1 cellular context compared by ENCODE assay signal in the genomic region with DNA sequence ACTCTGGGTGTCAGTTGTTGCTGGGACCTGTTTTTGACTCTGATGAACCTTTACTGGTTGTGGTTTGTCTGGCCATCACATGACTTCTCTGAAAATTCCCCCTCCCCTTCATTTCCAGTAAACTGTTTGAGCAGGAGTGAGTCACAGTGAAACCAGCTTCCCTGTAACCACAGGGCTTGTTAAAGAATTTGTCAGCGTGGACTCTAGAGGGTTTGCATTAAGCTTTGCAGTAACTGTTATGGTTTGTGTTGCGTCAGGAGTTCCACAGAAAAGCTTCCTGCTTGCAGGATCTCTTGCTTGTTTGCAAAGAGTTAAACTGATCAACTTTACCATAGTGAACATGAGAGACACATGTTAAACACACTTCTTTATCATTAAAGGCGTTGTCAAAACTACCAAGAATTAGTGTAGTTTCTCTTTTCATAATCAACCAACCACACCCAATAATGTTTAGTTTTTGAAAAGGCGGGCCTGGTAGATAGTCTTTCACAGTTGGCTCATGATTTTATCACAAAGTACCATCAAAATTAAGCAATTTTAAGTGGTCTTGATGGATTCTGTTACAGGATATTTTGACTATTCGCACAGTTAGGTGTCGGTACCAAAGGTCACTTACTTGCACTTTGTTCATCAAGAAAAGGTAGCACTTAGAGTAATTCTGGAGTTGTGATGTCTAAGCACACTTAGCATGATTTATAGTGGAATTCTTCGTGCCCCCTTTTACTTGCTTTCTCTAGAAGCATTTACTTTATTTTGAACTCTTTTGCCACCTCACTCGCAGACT.
TF ChIP-seq lines count a peak whose summit lies in the region.

No MANE protein-coding gene starts in this region.

TF ChIP-seq in K562, 482 proteins besides CTCF, POLR2A, EP300 and RAD21 (continued from another document and continues in another):
- TF ChIP-seq, protein P1, sequence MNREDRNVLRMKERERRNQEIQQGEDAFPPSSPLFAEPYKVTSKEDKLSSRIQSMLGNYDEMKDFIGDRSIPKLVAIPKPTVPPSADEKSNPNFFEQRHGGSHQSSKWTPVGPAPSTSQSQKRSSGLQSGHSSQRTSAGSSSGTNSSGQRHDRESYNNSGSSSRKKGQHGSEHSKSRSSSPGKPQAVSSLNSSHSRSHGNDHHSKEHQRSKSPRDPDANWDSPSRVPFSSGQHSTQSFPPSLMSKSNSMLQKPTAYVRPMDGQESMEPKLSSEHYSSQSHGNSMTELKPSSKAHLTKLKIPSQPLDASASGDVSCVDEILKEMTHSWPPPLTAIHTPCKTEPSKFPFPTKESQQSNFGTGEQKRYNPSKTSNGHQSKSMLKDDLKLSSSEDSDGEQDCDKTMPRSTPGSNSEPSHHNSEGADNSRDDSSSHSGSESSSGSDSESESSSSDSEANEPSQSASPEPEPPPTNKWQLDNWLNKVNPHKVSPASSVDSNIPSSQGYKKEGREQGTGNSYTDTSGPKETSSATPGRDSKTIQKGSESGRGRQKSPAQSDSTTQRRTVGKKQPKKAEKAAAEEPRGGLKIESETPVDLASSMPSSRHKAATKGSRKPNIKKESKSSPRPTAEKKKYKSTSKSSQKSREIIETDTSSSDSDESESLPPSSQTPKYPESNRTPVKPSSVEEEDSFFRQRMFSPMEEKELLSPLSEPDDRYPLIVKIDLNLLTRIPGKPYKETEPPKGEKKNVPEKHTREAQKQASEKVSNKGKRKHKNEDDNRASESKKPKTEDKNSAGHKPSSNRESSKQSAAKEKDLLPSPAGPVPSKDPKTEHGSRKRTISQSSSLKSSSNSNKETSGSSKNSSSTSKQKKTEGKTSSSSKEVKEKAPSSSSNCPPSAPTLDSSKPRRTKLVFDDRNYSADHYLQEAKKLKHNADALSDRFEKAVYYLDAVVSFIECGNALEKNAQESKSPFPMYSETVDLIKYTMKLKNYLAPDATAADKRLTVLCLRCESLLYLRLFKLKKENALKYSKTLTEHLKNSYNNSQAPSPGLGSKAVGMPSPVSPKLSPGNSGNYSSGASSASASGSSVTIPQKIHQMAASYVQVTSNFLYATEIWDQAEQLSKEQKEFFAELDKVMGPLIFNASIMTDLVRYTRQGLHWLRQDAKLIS (CRISPR knock-in tag; IDR thresholded peaks at IDR 0.05) = no peak
- TF ChIP-seq ZNF583 (CRISPR knock-in tag; IDR thresholded peaks at IDR 0.05) (no peak), TCFL5 (CRISPR knock-in tag; conservative IDR thresholded peaks at IDR 0.05) (no peak), PHTF2 (CRISPR knock-in tag; IDR thresholded peaks at IDR 0.05) (no peak), ZEB2 (IDR thresholded peaks at IDR 0.05) (peak; percentile 68), JUNB (CRISPR knock-in tag; conservative IDR thresholded peaks at IDR 0.05) (peak; percentile 69; the same call in 1 of the 2 replicates), ZNF584 (CRISPR knock-in tag; IDR thresholded peaks at IDR 0.05; ENCODE audit: low read depth) (peak; percentile 91; the same call in 1 of the 2 replicates), TCF7L2 (IDR thresholded peaks at IDR 0.05; ENCODE audit: low read depth, low read length) (no peak), KDM5B (IDR thresholded peaks at IDR 0.05; ENCODE audit: insufficient replicate concordance, low read depth, low read length) (no peak), ZFX (CRISPR knock-in tag; IDR thresholded peaks at IDR 0.05) (no peak), MCM2 (IDR thresholded peaks at IDR 0.05; ENCODE audit: low read depth) (no peak), RBM25 (IDR thresholded peaks at IDR 0.05; ENCODE audit: low read depth, low read length, severe bottlenecking) (no peak), ESRRA (IDR thresholded peaks at IDR 0.05; ENCODE audit: borderline replicate concordance, low read depth) (peak; percentile 93; the same call in 1 of the 2 replicates), ZFP91 (CRISPR knock-in tag; IDR thresholded peaks at IDR 0.05) (no peak), KAT7 (CRISPR knock-in tag; IDR thresholded peaks at IDR 0.05; ENCODE audit: borderline replicate concordance) (no peak), ZNF282 (CRISPR knock-in tag; IDR thresholded peaks at IDR 0.05) (no peak), BRD4 (IDR thresholded peaks at IDR 0.05) (no peak; the same call in 1 of the 2 replicates), POLR3G (IDR thresholded peaks at IDR 0.05; ENCODE audit: extremely low read depth, insufficient read length, insufficient replicate concordance) (no peak), IRF9 (tag; IDR thresholded peaks at IDR 0.05) (no peak), ZNF12 (CRISPR knock-in tag; IDR thresholded peaks at IDR 0.05) (no peak), ZNF764 (CRISPR knock-in tag; IDR thresholded peaks at IDR 0.05; ENCODE audit: low read depth) (no peak), ID3 (CRISPR knock-in tag; IDR thresholded peaks at IDR 0.05) (no peak), ID3 (tag; IDR thresholded peaks at IDR 0.05) (no peak), HOMEZ (CRISPR knock-in tag; IDR thresholded peaks at IDR 0.05) (no peak), ZNF232 (CRISPR knock-in tag; IDR thresholded peaks at IDR 0.05) (no peak), ZNF24 (IDR thresholded peaks at IDR 0.05) (no peak), NR3C1 (CRISPR knock-in tag; IDR thresholded peaks at IDR 0.05) (no peak), CGGBP1 (CRISPR knock-in tag; IDR thresholded peaks at IDR 0.05) (no peak), KLF10 (CRISPR knock-in tag; IDR thresholded peaks at IDR 0.05) (no peak), PRPF4 (IDR thresholded peaks at IDR 0.05; ENCODE audit: insufficient read depth, low read depth, low read length, poor library complexity, severe bottlenecking) (no peak), HDAC6 (IDR thresholded peaks at IDR 0.05; ENCODE audit: low read depth, low read length) (no peak), GTF2A2 (tag; IDR thresholded peaks at IDR 0.05) (no peak), LARP7 (IDR thresholded peaks at IDR 0.05) (no peak), KDM4B (IDR thresholded peaks at IDR 0.05; ENCODE audit: borderline replicate concordance in 2 of 2, low read depth in 1 of 2) (no peak), BCOR (IDR thresholded peaks at IDR 0.05) (0 out of 2 replicates have a peak, but pooled peaks have one; percentile 15), POLR2AphosphoS2 (IDR thresholded peaks at IDR 0.05; ENCODE audit: low read length) (no peak), ZBTB5 (IDR thresholded peaks at IDR 0.05) (no peak), EGR1 (conservative IDR thresholded peaks at IDR 0.05) (no peak), TAF9B (IDR thresholded peaks at IDR 0.05; ENCODE audit: partially characterized antibody) (peak; percentile 79), RBM22 (IDR thresholded peaks at IDR 0.05; ENCODE audit: low read depth, low read length, poor library complexity, severe bottlenecking) (no peak), ZBTB1 (CRISPR knock-in tag; IDR thresholded peaks at IDR 0.05; ENCODE audit: borderline replicate concordance, low read depth) (no peak), YY1 (IDR thresholded peaks at IDR 0.05; ENCODE audit: borderline replicate concordance in 1 of 3, control insufficient read depth in 1 of 3, extremely low read depth in 1 of 3, insufficient read depth in 3 of 3, insufficient read length in 1 of 3, insufficient replicate concordance in 2 of 3, low read depth in 1 of 3, low read length in 2 of 3) (peak in 1 of 3 experiments; percentile 69), POLR2AphosphoS5 (IDR thresholded peaks at IDR 0.05; ENCODE audit: control insufficient read depth, insufficient read depth, low read depth, low read length) (peak; percentile 76)
- TF ChIP-seq, protein P2, sequence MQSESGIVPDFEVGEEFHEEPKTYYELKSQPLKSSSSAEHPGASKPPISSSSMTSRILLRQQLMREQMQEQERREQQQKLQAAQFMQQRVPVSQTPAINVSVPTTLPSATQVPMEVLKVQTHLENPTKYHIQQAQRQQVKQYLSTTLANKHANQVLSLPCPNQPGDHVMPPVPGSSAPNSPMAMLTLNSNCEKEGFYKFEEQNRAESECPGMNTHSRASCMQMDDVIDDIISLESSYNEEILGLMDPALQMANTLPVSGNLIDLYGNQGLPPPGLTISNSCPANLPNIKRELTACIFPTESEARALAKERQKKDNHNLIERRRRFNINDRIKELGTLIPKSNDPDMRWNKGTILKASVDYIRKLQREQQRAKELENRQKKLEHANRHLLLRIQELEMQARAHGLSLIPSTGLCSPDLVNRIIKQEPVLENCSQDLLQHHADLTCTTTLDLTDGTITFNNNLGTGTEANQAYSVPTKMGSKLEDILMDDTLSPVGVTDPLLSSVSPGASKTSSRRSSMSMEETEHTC (IDR thresholded peaks at IDR 0.05) = peak; percentile 93
- TF ChIP-seq, protein P3, sequence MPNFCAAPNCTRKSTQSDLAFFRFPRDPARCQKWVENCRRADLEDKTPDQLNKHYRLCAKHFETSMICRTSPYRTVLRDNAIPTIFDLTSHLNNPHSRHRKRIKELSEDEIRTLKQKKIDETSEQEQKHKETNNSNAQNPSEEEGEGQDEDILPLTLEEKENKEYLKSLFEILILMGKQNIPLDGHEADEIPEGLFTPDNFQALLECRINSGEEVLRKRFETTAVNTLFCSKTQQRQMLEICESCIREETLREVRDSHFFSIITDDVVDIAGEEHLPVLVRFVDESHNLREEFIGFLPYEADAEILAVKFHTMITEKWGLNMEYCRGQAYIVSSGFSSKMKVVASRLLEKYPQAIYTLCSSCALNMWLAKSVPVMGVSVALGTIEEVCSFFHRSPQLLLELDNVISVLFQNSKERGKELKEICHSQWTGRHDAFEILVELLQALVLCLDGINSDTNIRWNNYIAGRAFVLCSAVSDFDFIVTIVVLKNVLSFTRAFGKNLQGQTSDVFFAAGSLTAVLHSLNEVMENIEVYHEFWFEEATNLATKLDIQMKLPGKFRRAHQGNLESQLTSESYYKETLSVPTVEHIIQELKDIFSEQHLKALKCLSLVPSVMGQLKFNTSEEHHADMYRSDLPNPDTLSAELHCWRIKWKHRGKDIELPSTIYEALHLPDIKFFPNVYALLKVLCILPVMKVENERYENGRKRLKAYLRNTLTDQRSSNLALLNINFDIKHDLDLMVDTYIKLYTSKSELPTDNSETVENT (CRISPR knock-in tag; IDR thresholded peaks at IDR 0.05) = no peak
